Comparison of ENCODE assay signal across 24 cellular contexts in genomic region chr2:50849205-50849604, GRCh38.
DNase-seq lines count a peak whose midpoint lies in the region; ATAC-seq, FAIRE-seq and TF ChIP-seq lines count a peak whose summit lies in the region.
"Had no signal": no experiment of that assay in that cellular context is flagged by ENCODE, and none has a peak within 500 bp of the region (broad histone marks: within the 10 kb centered on the region; RNA-seq: fewer than 3 reads in every experiment).

No MANE protein-coding gene starts in this region.

- no peak for TF ChIP-seq EP300 in H1 (IDR thresholded peaks at IDR 0.05; ENCODE audit: borderline replicate concordance in 1 of 2, low read depth in 2 of 2, low read length in 2 of 2)

- no peak overlapping the region for H3K9ac ChIP-seq in H1 (replicated peaks in 1 of 4; ENCODE audit: extremely low read depth in 1 of 4, low read depth in 3 of 4, low read length in 3 of 4)
- no peak overlapping the region for H3K9ac ChIP-seq in mesendoderm (ENCODE audit: low read length)
- H3K9ac ChIP-seq in trophoblast cell (ENCODE audit: low read length) = no peak overlapping the region
- H3K9ac ChIP-seq: BLaER1 had no signal

- H4K12ac ChIP-seq in trophoblast cell (ENCODE audit: low read depth, low read length) = no peak overlapping the region

- H2AK5ac ChIP-seq in H1 (ENCODE audit: low read depth, low read length) (no peak overlapping the region), mesendoderm (ENCODE audit: low read length) (no peak overlapping the region), trophoblast cell (ENCODE audit: low read length) (no peak overlapping the region)

- H3K14ac ChIP-seq in H1 (ENCODE audit: insufficient read length) (no peak overlapping the region), trophoblast cell (ENCODE audit: low read length) (no peak overlapping the region)

- H3K79me2 ChIP-seq in H1 (ENCODE audit: control insufficient read depth in 1 of 2, insufficient read depth in 2 of 2, low read length in 2 of 2) = no peaks in the 10 kb centered on the region
- H3K79me2 ChIP-seq in mesendoderm (ENCODE audit: control insufficient read depth, insufficient read depth, low read length) = no peaks in the 10 kb centered on the region
- no peaks in the 10 kb centered on the region for H3K79me2 ChIP-seq in trophoblast cell (ENCODE audit: control insufficient read depth, insufficient read depth, low read length, poor library complexity)

- no peak for TF ChIP-seq POLR2A in H1 (IDR thresholded peaks at IDR 0.05; ENCODE audit: control extremely low read depth in 1 of 2, low read depth in 2 of 2, low read length in 2 of 2)

- no peak overlapping the region for H2BK20ac ChIP-seq in H1 (ENCODE audit: low read length)

- H3K4me2 ChIP-seq in H1 (ENCODE audit: insufficient read depth in 1 of 2, low read depth in 2 of 2, low read length in 2 of 2) (no peak overlapping the region), mesendoderm (ENCODE audit: low read length) (no peak overlapping the region), trophoblast cell (ENCODE audit: low read length) (no peak overlapping the region)
- H3K4me2 ChIP-seq: BLaER1 had no signal

- TF ChIP-seq RAD21 in H1 (IDR thresholded peaks at IDR 0.05 in 1 of 2, conservative IDR thresholded peaks at IDR 0.05 in 1 of 2; ENCODE audit: low read depth in 2 of 2, low read length in 2 of 2) = no peak

- no peak overlapping the region for H3K27ac ChIP-seq in H1 (ENCODE audit: low read depth, low read length)
- H3K27ac ChIP-seq in mesendoderm (ENCODE audit: low read depth, low read length) = no peak overlapping the region
- H3K27ac ChIP-seq in trophoblast cell (ENCODE audit: low read depth, low read length) = peak overlapping the region; percentile 22
- H3K27ac ChIP-seq in effector memory CD4-positive, alpha-beta T cell (ENCODE audit: insufficient read depth, low read length, poor library complexity, severe bottlenecking) = no peak overlapping the region
- H3K27ac ChIP-seq: BLaER1 had no signal

- DNase-seq in ELF-1 (ENCODE audit: low read depth, low spot score) = peak; percentile 15
- no peak for DNase-seq in H1 (ENCODE audit: low read depth in 1 of 2, low spot score in 2 of 2)
- DNase-seq in mesendoderm = peak; percentile 35
- DNase-seq in trophoblast cell = peak in 1 of 2 donors; percentile 18
- DNase-seq in DMS 273 (lab: John Stamatoyannopoulos, UW; ENCODE audit: unreplicated experiment) = no peak
- DNase-seq in effector memory CD4-positive, alpha-beta T cell = no peak
- DNase-seq: 8988T; Calu3; CD4-positive, alpha-beta memory T cell; DMS 273 treated with DMSO at 0.1 percent for 48 hours; DMS53; DND-41; EL; HFFc6; IMR-90 had no signal

- H2BK12ac ChIP-seq in H1 (ENCODE audit: low read depth, low read length) = no peak overlapping the region
- no peak overlapping the region for H2BK12ac ChIP-seq in trophoblast cell (ENCODE audit: low read length)

- H3K27me3 ChIP-seq in H1 (replicated peaks in 1 of 4; ENCODE audit: control insufficient read depth in 3 of 4, extremely low read depth in 1 of 4, insufficient read depth in 3 of 4, low read length in 3 of 4) (no peaks in the 10 kb centered on the region), mesendoderm (ENCODE audit: insufficient read depth, low read length, poor library complexity) (no peaks in the 10 kb centered on the region), trophoblast cell (ENCODE audit: insufficient read depth, low read length) (no peaks in the 10 kb centered on the region)
- no peaks in the 10 kb centered on the region for H3K27me3 ChIP-seq in effector memory CD4-positive, alpha-beta T cell (replicated peaks; ENCODE audit: control insufficient read depth, insufficient read depth, low read length, poor library complexity, severe bottlenecking)
- H3K27me3 ChIP-seq: BLaER1 had no signal

- H3K36me3 ChIP-seq in H1 (ENCODE audit: control insufficient read depth in 2 of 4, insufficient read depth in 4 of 4, low read length in 3 of 4) (no peaks in the 10 kb centered on the region), mesendoderm (ENCODE audit: control insufficient read depth, insufficient read depth, low read length) (no peaks in the 10 kb centered on the region), trophoblast cell (ENCODE audit: control insufficient read depth in 1 of 2, insufficient read depth in 2 of 2, low read length in 2 of 2) (peaks cover 0 to 2% of the 10 kb centered on the region in 2 experiments)
- H3K36me3 ChIP-seq in effector memory CD4-positive, alpha-beta T cell (ENCODE audit: control insufficient read depth, insufficient read depth, low read length) = no peaks in the 10 kb centered on the region
- H3K36me3 ChIP-seq: BLaER1 had no signal

- FAIRE-seq in H1 (lab: Jason Lieb, UNC) = peak; percentile 60
- FAIRE-seq: G401.6, GM12891, GM19239, H54, HTR-8/SVneo, K562 had no signal

- H3K23me2 ChIP-seq in H1 (ENCODE audit: low read depth, low read length) = no peaks in the 10 kb centered on the region

- POLR2A ChIA-PET in H1 (lab: Charles Lee; ENCODE audit: partially characterized antibody) = no interaction called here

- H3K4me1 ChIP-seq in H1 (replicated peaks in 1 of 4; ENCODE audit: control insufficient read depth in 3 of 4, insufficient read depth in 4 of 4, low read length in 3 of 4) (peaks cover 0 to 2% (median 0%) of the 10 kb centered on the region in 4 experiments; a peak in 2 of 7 replicates), mesendoderm (ENCODE audit: control insufficient read depth, low read depth, low read length) (no peaks in the 10 kb centered on the region), trophoblast cell (ENCODE audit: control insufficient read depth in 1 of 2, insufficient read depth in 2 of 2, low read length in 2 of 2) (peaks cover 11 to 17% of the 10 kb centered on the region in 2 experiments)
- no peaks in the 10 kb centered on the region for H3K4me1 ChIP-seq in effector memory CD4-positive, alpha-beta T cell (ENCODE audit: control insufficient read depth, insufficient read depth, low read length, poor library complexity, severe bottlenecking)
- H3K4me1 ChIP-seq: BLaER1 had no signal

- H3K56ac ChIP-seq in H1 (replicated peaks; ENCODE audit: insufficient read length, low read depth, low read length) (no peak overlapping the region), mesendoderm (ENCODE audit: low read length) (no peak overlapping the region)

- CTCF ChIA-PET in H1 (lab: Charles Lee; ENCODE audit: partially characterized antibody) = no interaction called here

- H3K9me3 ChIP-seq in H1 (ENCODE audit: insufficient read depth in 2 of 2, low read depth in 1 of 2, low read length in 1 of 2) (no peaks in the 10 kb centered on the region), trophoblast cell (ENCODE audit: insufficient read depth, low read depth, low read length) (peaks cover 2% of the 10 kb centered on the region)
- no peaks in the 10 kb centered on the region for H3K9me3 ChIP-seq in effector memory CD4-positive, alpha-beta T cell (ENCODE audit: control insufficient read depth, low read length)
- H3K9me3 ChIP-seq: BLaER1 had no signal

- no peak overlapping the region for H2BK5ac ChIP-seq in H1 (ENCODE audit: low read depth, low read length)
- no peak overlapping the region for H2BK5ac ChIP-seq in mesendoderm (ENCODE audit: low read length)
- no peak overlapping the region for H2BK5ac ChIP-seq in trophoblast cell (ENCODE audit: low read depth, low read length, poor library complexity)

- H4K8ac ChIP-seq in H1 (ENCODE audit: extremely low read depth, insufficient read depth, low read length) (no peak overlapping the region), mesendoderm (ENCODE audit: low read depth, low read length) (no peak overlapping the region), trophoblast cell (ENCODE audit: low read depth, low read length) (no peak overlapping the region)

- no peak overlapping the region for H2BK15ac ChIP-seq in H1 (ENCODE audit: low read length)
- H2BK15ac ChIP-seq in mesendoderm (replicated peaks; ENCODE audit: low read depth) = no peak overlapping the region

- WGBS in H1 (ENCODE audit: extremely low coverage in 1 of 2, insufficient coverage in 1 of 2, insufficient read length in 1 of 2, insufficient replicate concordance in 2 of 2, low coverage in 1 of 2, low lambda C conversion rate in 2 of 2, missing lambda C conversion rate in 1 of 2), 2 experiments = 87% methylated on average over 3 of the region's 3 CpGs; no CpG with 5 or more reads in 1 of the 2 experiments
- WGBS in mesendoderm (ENCODE audit: extremely low coverage, insufficient coverage, low lambda C conversion rate) = no CpG with 5 or more reads among the region's 3 CpGs
- WGBS in trophoblast cell (ENCODE audit: extremely low coverage, insufficient coverage, insufficient read length) = no CpG with 5 or more reads among the region's 3 CpGs

- no peak overlapping the region for H2AFZ ChIP-seq in H1 (ENCODE audit: low read length)
- no peak overlapping the region for H2AFZ ChIP-seq in trophoblast cell (ENCODE audit: insufficient read depth, low read length, poor library complexity)

- H2BK120ac ChIP-seq in H1 (replicated peaks; ENCODE audit: low read depth, low read length) = no peak overlapping the region
- no peak overlapping the region for H2BK120ac ChIP-seq in mesendoderm (ENCODE audit: low read depth, low read length)
- no peak overlapping the region for H2BK120ac ChIP-seq in trophoblast cell (ENCODE audit: insufficient read depth, low read length, poor library complexity)

- H3K4ac ChIP-seq in H1 (replicated peaks; ENCODE audit: insufficient read length, low read depth, low read length) (no peak overlapping the region), mesendoderm (ENCODE audit: low read depth, low read length) (no peak overlapping the region), trophoblast cell (ENCODE audit: low read depth, low read length) (no peak overlapping the region)

- H3K79me1 ChIP-seq in H1 (ENCODE audit: low read depth, low read length) = no peaks in the 10 kb centered on the region
- H3K79me1 ChIP-seq in mesendoderm (ENCODE audit: low read length) = no peaks in the 10 kb centered on the region
- no peaks in the 10 kb centered on the region for H3K79me1 ChIP-seq in trophoblast cell (ENCODE audit: low read length)

- H4K91ac ChIP-seq in H1 (replicated peaks; ENCODE audit: insufficient read length, low read length) = no peak overlapping the region
- no peak overlapping the region for H4K91ac ChIP-seq in trophoblast cell (ENCODE audit: low read depth, low read length)

- ATAC-seq in SK-N-SH treated with all-trans-retinoic acid at 6 μM for 48 hours = no peak
- ATAC-seq: HCT116, K562 had no signal

- H3K4me3 ChIP-seq in H1 (ENCODE audit: extremely low read depth in 1 of 4, insufficient read depth in 2 of 4, low read depth in 3 of 4, low read length in 4 of 4) = no peak overlapping the region
- H3K4me3 ChIP-seq in mesendoderm (ENCODE audit: low read length) = no peak overlapping the region
- H3K4me3 ChIP-seq in trophoblast cell (ENCODE audit: low read depth, low read length) = no peak overlapping the region
- no peak overlapping the region for H3K4me3 ChIP-seq in effector memory CD4-positive, alpha-beta T cell (ENCODE audit: insufficient read depth, low read depth, low read length, poor library complexity, severe bottlenecking)
- H3K4me3 ChIP-seq: BLaER1, K562 had no signal

- no peaks in the 10 kb centered on the region for H4K20me1 ChIP-seq in H1 (replicated peaks in 1 of 2; ENCODE audit: control insufficient read depth in 1 of 2, insufficient read depth in 2 of 2, low read length in 2 of 2)
- H4K20me1 ChIP-seq: BLaER1 had no signal

- H3K18ac ChIP-seq in H1 (ENCODE audit: extremely low read depth, low read length) (no peak overlapping the region), mesendoderm (ENCODE audit: low read length) (no peak overlapping the region), trophoblast cell (ENCODE audit: low read length) (no peak overlapping the region)

- no peak for TF ChIP-seq CTCF in H1 (IDR thresholded peaks at IDR 0.05; ENCODE audit: control extremely low read depth in 1 of 3, insufficient read depth in 1 of 3, low read depth in 1 of 3, low read length in 3 of 3)

- H4K5ac ChIP-seq in H1 (ENCODE audit: insufficient read length, low read depth, low read length) (no peak overlapping the region), mesendoderm (ENCODE audit: low read length) (no peak overlapping the region)

- H3K23ac ChIP-seq in H1 (ENCODE audit: insufficient read length) (no peak overlapping the region), mesendoderm (ENCODE audit: low read length) (no peak overlapping the region), trophoblast cell (ENCODE audit: low read length) (no peak overlapping the region)

Comparison
In these comparisons a context has a peak if more than half of its experiments do, and no peak if none do; other contexts are left out.
1. DNase-seq: peak in ELF-1 (single experiment) and mesendoderm (single experiment); none in H1 (0 of 2), DMS 273 (single experiment) and effector memory CD4-positive, alpha-beta T cell (0 of 3).